Comparison of ENCODE assay signal across 9 cellular contexts in the genomic region with DNA sequence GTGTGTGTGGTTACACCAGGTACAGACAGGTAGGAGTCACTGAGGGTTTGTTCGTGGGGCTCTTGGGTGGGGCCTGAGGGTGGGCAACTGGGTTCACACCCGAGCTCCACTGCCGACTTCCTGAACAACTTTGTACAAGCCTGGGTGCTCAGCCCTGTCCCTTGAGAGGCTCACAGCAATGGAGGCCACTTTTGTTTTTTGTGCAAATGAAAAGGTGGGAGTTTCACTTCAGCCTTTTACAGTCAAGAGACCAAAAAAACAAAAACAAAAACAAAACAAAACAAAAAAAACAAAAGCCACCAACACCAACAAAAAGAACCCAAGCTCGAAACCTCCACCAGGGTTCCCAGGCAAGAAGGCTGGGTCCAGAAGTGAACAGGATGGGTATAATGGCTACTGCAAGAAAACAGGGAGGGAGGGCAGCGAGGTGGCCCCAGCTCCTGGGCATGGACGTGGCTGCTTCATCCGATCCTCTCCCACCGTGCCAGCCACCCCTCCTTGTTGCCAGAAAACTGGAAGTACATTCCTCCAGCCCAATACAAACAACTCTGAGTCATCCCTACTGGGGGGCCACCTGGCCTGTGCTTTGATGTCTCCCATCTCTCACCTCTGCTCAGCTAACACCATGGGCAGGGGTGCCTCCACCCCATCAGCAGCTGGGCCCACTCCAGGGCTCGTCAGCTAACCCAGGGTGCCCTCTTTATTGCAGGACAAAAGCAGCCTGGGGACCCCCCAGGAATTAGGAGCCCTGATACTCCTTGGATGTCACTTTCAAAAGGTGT. TPM values are rescaled to one million over a fixed set of nuclear protein-coding genes. Genes with fewer than 3 reads are reported as not detected.
A peak's percentile ranks its signal among the peaks of the same experiment; 100 is the strongest.
DNase-seq lines count a peak whose midpoint lies in the region; ATAC-seq and TF ChIP-seq lines count a peak whose summit lies in the region.
"Had no signal": no experiment of that assay in that cellular context is flagged by ENCODE, and none has a peak within 500 bp of the region (broad histone marks: within the 10 kb centered on the region; RNA-seq: fewer than 3 reads in every experiment).

No MANE protein-coding gene starts in this region.

- no peaks in the 10 kb centered on the region for H3K36me3 ChIP-seq in SU-DHL-6 (ENCODE audit: low read length)

- peak overlapping the region; percentile 95 for H3K4me3 ChIP-seq in SU-DHL-6 (ENCODE audit: insufficient read depth, low read length, poor library complexity, severe bottlenecking)

- H3K9ac ChIP-seq in SU-DHL-6 (ENCODE audit: low read length) = peak overlapping the region; percentile 96

- peak; percentile 56 for ATAC-seq in stimulated activated memory B cell treated with anti-CD40 and anti-IgM and Interleukin-4, amounts not matched to agents 10 μg/mL and 1 μg/mL and 100 μg/mL, for 72 hours
- no peak for ATAC-seq in HG03095 (IDR thresholded peaks at IDR 0.05; ENCODE audit: unreplicated experiment)

- TF ChIP-seq CTCF in SU-DHL-6 (IDR thresholded peaks at IDR 0.05; ENCODE audit: insufficient read depth, low read length, poor library complexity, severe bottlenecking) = no peak

- peaks cover 35% of the 10 kb centered on the region for H3K79me2 ChIP-seq in SU-DHL-6 (ENCODE audit: insufficient read depth, low read length)

- peaks cover 12% of the 10 kb centered on the region; the same call in 1 of the 2 replicates for H3F3A ChIP-seq in SU-DHL-6 (ENCODE audit: insufficient read depth)

- peak overlapping the region; percentile 96 for H3K27ac Mint-ChIP-seq in stimulated activated memory B cell treated with anti-CD40 and anti-IgM and Interleukin-4, amounts not matched to agents 10 μg/mL and 1 μg/mL and 100 μg/mL, for 72 hours

- no peaks in the 10 kb centered on the region for H3K9me3 Mint-ChIP-seq in stimulated activated memory B cell treated with anti-CD40 and anti-IgM and Interleukin-4, amounts not matched to agents 10 μg/mL and 1 μg/mL and 100 μg/mL, for 72 hours

- H3K4me3 Mint-ChIP-seq in stimulated activated memory B cell treated with anti-CD40 and anti-IgM and Interleukin-4, amounts not matched to agents 10 μg/mL and 1 μg/mL and 100 μg/mL, for 72 hours = peak overlapping the region; percentile 100

- H3K36me3 Mint-ChIP-seq in stimulated activated memory B cell treated with anti-CD40 and anti-IgM and Interleukin-4, amounts not matched to agents 10 μg/mL and 1 μg/mL and 100 μg/mL, for 72 hours = peaks cover 18% of the 10 kb centered on the region

- H2AFZ ChIP-seq in SU-DHL-6 (ENCODE audit: low read depth, low read length, severe bottlenecking) = no peak overlapping the region

- H3K4me2 ChIP-seq in SU-DHL-6 (ENCODE audit: low read depth, low read length, poor library complexity, severe bottlenecking) = peak overlapping the region; percentile 88

- no peaks in the 10 kb centered on the region for H3K27me3 ChIP-seq in SU-DHL-6 (ENCODE audit: low read length)

- no peaks in the 10 kb centered on the region for H3K27me3 Mint-ChIP-seq in stimulated activated memory B cell treated with anti-CD40 and anti-IgM and Interleukin-4, amounts not matched to agents 10 μg/mL and 1 μg/mL and 100 μg/mL, for 72 hours

- H3K27ac ChIP-seq in SU-DHL-6 (ENCODE audit: low read depth, low read length) = peak overlapping the region; percentile 66

- peaks cover 80% of the 10 kb centered on the region for H3K4me1 Mint-ChIP-seq in stimulated activated memory B cell treated with anti-CD40 and anti-IgM and Interleukin-4, amounts not matched to agents 10 μg/mL and 1 μg/mL and 100 μg/mL, for 72 hours

- no peaks in the 10 kb centered on the region for H3K9me2 ChIP-seq in SU-DHL-6 (replicated peaks; ENCODE audit: insufficient read depth, low read length)

- H4K20me1 ChIP-seq in SU-DHL-6 (ENCODE audit: low read depth, low read length) = no peaks in the 10 kb centered on the region

- H3K9me3 ChIP-seq in SU-DHL-6 (ENCODE audit: insufficient read depth, low read length) = no peaks in the 10 kb centered on the region

- peak; percentile 35 for DNase-seq in GM19240 (ENCODE audit: insufficient read length, low spot score)
- peak; percentile 70 for DNase-seq in germinal center (ENCODE audit: low spot score)
- no peak for DNase-seq in NCI-H187 treated with DMSO at 0.1 percent for 48 hours (lab: John Stamatoyannopoulos, UW)
- DNase-seq in NCI-H2107 treated with DMSO at 0.1 percent for 48 hours (lab: John Stamatoyannopoulos, UW; ENCODE audit: unreplicated experiment) = no peak
- no peak for DNase-seq in mesenteric fat pad (ENCODE audit: low spot score)

RNA-seq across cellular contexts. Expression of a gene that starts 2.1 kb away (rescaled TPM):
- total RNA-seq in mesenteric fat pad = 52.7 TPM

RNA-seq across cellular contexts. Expression of a gene that starts 31.7 kb away (rescaled TPM):
- not detected for total RNA-seq in mesenteric fat pad
- total RNA-seq: SK-MEL-5 had no signal

RNA-seq across cellular contexts. Expression of a gene that starts 38.4 kb away (rescaled TPM):
- 55.6 TPM for total RNA-seq in mesenteric fat pad

RNA-seq across cellular contexts. Expression of a gene that starts 40.8 kb away (rescaled TPM):
- 5.4 TPM for total RNA-seq in mesenteric fat pad

RNA-seq across cellular contexts. Expression of a gene that starts 46.1 kb away (rescaled TPM):
- 20.4 TPM for total RNA-seq in mesenteric fat pad

Comparison
In these comparisons a context has a peak if more than half of its experiments do, and no peak if none do; other contexts are left out.
1. DNase-seq: peak in GM19240 (single experiment) and germinal center (single experiment); none in NCI-H187 treated with DMSO at 0.1 percent for 48 hours (single experiment), NCI-H2107 treated with DMSO at 0.1 percent for 48 hours (single experiment) and mesenteric fat pad (single experiment).